Comparison of ENCODE assay signal across 10 cellular contexts in genomic region chr10:101224910-101225823, GRCh38. TPM values are rescaled to one million over a fixed set of nuclear protein-coding genes. Genes with fewer than 3 reads are reported as not detected.
A peak's percentile ranks its signal among the peaks of the same experiment; 100 is the strongest.
DNase-seq lines count a peak whose midpoint lies in the region; ATAC-seq and TF ChIP-seq lines count a peak whose summit lies in the region.
"Had no signal": no experiment of that assay in that cellular context is flagged by ENCODE, and none has a peak within 500 bp of the region (broad histone marks: within the 10 kb centered on the region; RNA-seq: fewer than 3 reads in every experiment).

No MANE protein-coding gene starts in this region.

- no peaks in the 10 kb centered on the region for H3K79me1 ChIP-seq in mesenchymal stem cell (replicated peaks; ENCODE audit: low read length, poor library complexity, severe bottlenecking)

- no peak overlapping the region for H3K27ac ChIP-seq in heart right ventricle
- no peak overlapping the region for H3K27ac ChIP-seq in mesenchymal stem cell (ENCODE audit: low read length, poor library complexity, severe bottlenecking)
- no peak overlapping the region for H3K27ac ChIP-seq in upper lobe of right lung

- no peaks in the 10 kb centered on the region for H3K9me3 Mint-ChIP-seq in activated T-helper 17 cell treated with anti-CD3 and anti-CD28 coated beads, Interleukin-2, amount 50 U/mL, for 72 hours

- no peak overlapping the region for H3K27ac Mint-ChIP-seq in activated T-helper 17 cell treated with anti-CD3 and anti-CD28 coated beads, Interleukin-2, amount 50 U/mL, for 72 hours

- H3K27me3 Mint-ChIP-seq in activated T-helper 17 cell treated with anti-CD3 and anti-CD28 coated beads, Interleukin-2, amount 50 U/mL, for 72 hours = peaks cover 54% of the 10 kb centered on the region

- H3K36me3 Mint-ChIP-seq in activated T-helper 17 cell treated with anti-CD3 and anti-CD28 coated beads, Interleukin-2, amount 50 U/mL, for 72 hours (ENCODE audit: low read depth) = peaks cover 5% of the 10 kb centered on the region

- DNase-seq in heart right ventricle (no peak), left cardiac atrium (no peak), mesenchymal stem cell (no peak), upper lobe of right lung (no peak), KG1 (lab: John Stamatoyannopoulos, UW) (no peak), kidney glomerular epithelial cell (lab: John Stamatoyannopoulos, UW) (no peak)
- DNase-seq: NCI-H1436 treated with DMSO at 0.1 percent for 48 hours had no signal

- 3% methylated on average over 53 of the region's 53 CpGs for WGBS in heart right ventricle, 2 donors
- WGBS in mesenchymal stem cell = 2% methylated on average over 53 of the region's 53 CpGs

- H2AFZ ChIP-seq in mesenchymal stem cell (ENCODE audit: low read depth, low read length) = no peak overlapping the region

- no peak for ATAC-seq in heart right ventricle
- no peak for ATAC-seq in left cardiac atrium
- no peak for ATAC-seq in activated T-helper 17 cell treated with anti-CD3 and anti-CD28 coated beads, Interleukin-2, amount 50 U/mL, for 72 hours (replicated peaks)
- no peak for ATAC-seq in upper lobe of right lung
- no peak for ATAC-seq in GM19351 (IDR thresholded peaks at IDR 0.05; ENCODE audit: unreplicated experiment)

- H4K8ac ChIP-seq in mesenchymal stem cell (ENCODE audit: low read length) = no peak overlapping the region

- no peak overlapping the region for H3K14ac ChIP-seq in mesenchymal stem cell (ENCODE audit: low read length in 2 of 2)

- peaks cover 28% of the 10 kb centered on the region for H3K4me1 Mint-ChIP-seq in activated T-helper 17 cell treated with anti-CD3 and anti-CD28 coated beads, Interleukin-2, amount 50 U/mL, for 72 hours

- H2BK120ac ChIP-seq in mesenchymal stem cell (ENCODE audit: low read depth, low read length) = no peak overlapping the region

- no peak overlapping the region for H4K91ac ChIP-seq in mesenchymal stem cell (ENCODE audit: low read length)

- no peak overlapping the region for H2BK12ac ChIP-seq in mesenchymal stem cell (ENCODE audit: low read length in 2 of 2)

- H3K4ac ChIP-seq in mesenchymal stem cell (ENCODE audit: low read depth in 1 of 2, low read length in 2 of 2) = no peak overlapping the region

- H3K23ac ChIP-seq in mesenchymal stem cell (ENCODE audit: low read length in 2 of 2) = peak overlapping the region in 1 of 2 experiments; percentile 27

- no peak overlapping the region for H2BK5ac ChIP-seq in mesenchymal stem cell (ENCODE audit: low read depth, low read length, poor library complexity, severe bottlenecking)

- H3K9me3 ChIP-seq in heart right ventricle (no peaks in the 10 kb centered on the region), mesenchymal stem cell (ENCODE audit: control insufficient read depth, low read length) (peaks cover 4% of the 10 kb centered on the region), upper lobe of right lung (no peaks in the 10 kb centered on the region)

- H3K9ac ChIP-seq in mesenchymal stem cell (ENCODE audit: low read length) = no peak overlapping the region

- H3K4me1 ChIP-seq in heart right ventricle (peaks cover 23 to 72% (median 65%) of the 10 kb centered on the region in 9 donors), mesenchymal stem cell (ENCODE audit: control insufficient read depth, insufficient read depth, low read depth, low read length) (peaks cover 43% of the 10 kb centered on the region), upper lobe of right lung (peaks cover 46% of the 10 kb centered on the region)

- no peak overlapping the region for H3K18ac ChIP-seq in mesenchymal stem cell (ENCODE audit: low read depth in 1 of 2, low read length in 2 of 2)

- TF ChIP-seq CTCF in heart right ventricle (IDR thresholded peaks at IDR 0.05) = no peak
- TF ChIP-seq CTCF in upper lobe of right lung (IDR thresholded peaks at IDR 0.05) = no peak

- no peak overlapping the region for H2AK5ac ChIP-seq in mesenchymal stem cell (ENCODE audit: low read length, severe bottlenecking)

- H3K27me3 ChIP-seq in heart right ventricle = peaks cover 86 to 100% (median 100%) of the 10 kb centered on the region in 7 donors
- H3K27me3 ChIP-seq in mesenchymal stem cell (ENCODE audit: control insufficient read depth in 1 of 2, insufficient read depth in 1 of 2, low read length in 2 of 2) = peaks cover 89 to 93% of the 10 kb centered on the region in 2 experiments
- H3K27me3 ChIP-seq in upper lobe of right lung = peaks cover 99% of the 10 kb centered on the region

- peak overlapping the region; percentile 68 for H3K4me3 Mint-ChIP-seq in activated T-helper 17 cell treated with anti-CD3 and anti-CD28 coated beads, Interleukin-2, amount 50 U/mL, for 72 hours

- H3K4me2 ChIP-seq in mesenchymal stem cell (ENCODE audit: low read length, poor library complexity, severe bottlenecking) = peak overlapping the region; percentile 39

- H3K36me3 ChIP-seq in heart right ventricle (no peaks in the 10 kb centered on the region), mesenchymal stem cell (ENCODE audit: control insufficient read depth in 1 of 2, insufficient read depth in 2 of 2, low read depth in 1 of 2, low read length in 2 of 2) (no peaks in the 10 kb centered on the region), upper lobe of right lung (no peaks in the 10 kb centered on the region)

- H3K4me3 ChIP-seq in heart right ventricle = peak overlapping the region in 8 of 10 donors; percentile 14 to 43 (median 28)
- no peak overlapping the region for H3K4me3 ChIP-seq in mesenchymal stem cell (ENCODE audit: insufficient read depth in 1 of 2, low read depth in 1 of 2, low read length in 2 of 2)
- H3K4me3 ChIP-seq in upper lobe of right lung = peak overlapping the region; percentile 9

- intact Hi-C loops in heart right ventricle (cut with DNase I) = loop anchor here in 1 of 10 donors (5.0 kb wide), 1 partner anchor 67 kb away; no protein-coding TSS in a partner anchor
- intact Hi-C loops in left cardiac atrium (cut with DNase I) = no loop called here
- intact Hi-C loops in upper lobe of right lung (cut with DNase I) = no loop called here

- no peak overlapping the region for H2BK15ac ChIP-seq in mesenchymal stem cell (ENCODE audit: low read depth, poor library complexity, severe bottlenecking)

RNA-seq across cellular contexts. Expression of gene LBX1, which starts 4.1 kb away (rescaled TPM):
- total RNA-seq in heart right ventricle = not detected
- polyA plus RNA-seq in heart right ventricle = not detected
- not detected for total RNA-seq in left cardiac atrium
- not detected for total RNA-seq in activated T-helper 17 cell treated with anti-CD3 and anti-CD28 coated beads, Interleukin-2, amount 50 U/mL, for 72 hours
- not detected for polyA plus RNA-seq in mesenchymal stem cell (2013, experiment 1 of 2)
- polyA plus RNA-seq in mesenchymal stem cell (2013, experiment 2 of 2) = not detected
- total RNA-seq in upper lobe of right lung = not detected
- total RNA-seq: fibroblast of villous mesenchyme had no signal

Comparison
In these comparisons a context has a peak if more than half of its experiments do, and no peak if none do; other contexts are left out.
1. H3K4me3 ChIP-seq: peak in heart right ventricle (8 of 10) and upper lobe of right lung (single experiment); none in mesenchymal stem cell (0 of 2).